ENCODE assay signal across 1 cellular context in genomic region chr17:40556884-40557414, GRCh38.
TF ChIP-seq lines count a peak whose summit lies in the region.

No MANE protein-coding gene starts in this region.

TF ChIP-seq in IMR-90, 13 proteins besides CTCF, POLR2A, EP300 and RAD21:
- TF ChIP-seq SMC3 (IDR thresholded peaks at IDR 0.05; ENCODE audit: low read depth, low read length) (no peak), BHLHE40 (IDR thresholded peaks at IDR 0.05; ENCODE audit: low read depth, low read length) (no peak), MAFK (IDR thresholded peaks at IDR 0.05; ENCODE audit: low read depth, low read length) (no peak), CEBPB (IDR thresholded peaks at IDR 0.05; ENCODE audit: low read depth, low read length) (no peak), NFE2L2 (IDR thresholded peaks at IDR 0.05; ENCODE audit: low read depth, low read length) (no peak)
